ENCODE assay signal across 20 cellular contexts in the genomic region with DNA sequence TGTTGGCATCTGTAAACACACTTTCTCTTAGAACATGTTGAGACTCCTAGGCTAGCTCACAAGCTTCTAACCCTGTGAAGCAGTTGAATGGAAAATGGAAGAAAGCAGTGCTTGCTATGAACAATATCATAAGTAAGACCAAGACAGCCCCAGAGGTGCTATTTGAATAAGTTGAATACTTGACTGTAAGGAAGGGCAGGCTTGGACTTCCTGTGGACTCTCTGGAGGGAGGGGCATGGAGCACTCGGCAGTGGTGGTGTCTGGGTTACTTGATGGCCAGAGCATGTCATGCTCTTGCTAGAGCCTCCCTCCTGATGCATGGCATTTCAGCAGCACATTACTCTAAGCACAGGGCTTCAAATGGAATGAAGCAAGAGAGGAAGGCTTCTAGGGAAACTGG.
DNase-seq lines count a peak whose midpoint lies in the region; ATAC-seq and TF ChIP-seq lines count a peak whose summit lies in the region.
"Had no signal": no experiment of that assay in that cellular context is flagged by ENCODE, and none has a peak within 500 bp of the region (broad histone marks: within the 10 kb centered on the region; RNA-seq: fewer than 3 reads in every experiment).

No MANE protein-coding gene starts in this region.

- H3K9me3 Mint-ChIP-seq in activated CD4-positive, alpha-beta T cell treated with anti-CD3 and anti-CD28 coated beads for 36 hours (ENCODE audit: low read depth), result peaks cover 5% of the 10 kb centered on the region

- intact Hi-C loops in activated CD4-positive, alpha-beta T cell treated with anti-CD3 and anti-CD28 coated beads for 36 hours (cut with DNase I, micrococcal nuclease), result loop anchor here in 1 of 2 experiments (5.0 kb wide), 1 partner anchor 69 kb away; no protein-coding TSS in a partner anchor

- H3K4me3 Mint-ChIP-seq in activated CD4-positive, alpha-beta T cell treated with anti-CD3 and anti-CD28 coated beads for 36 hours, result peak overlapping the region; percentile 22
- no peak overlapping the region for H3K4me3 Mint-ChIP-seq in T-helper 17 cell

- H3K27me3 Mint-ChIP-seq in activated CD4-positive, alpha-beta T cell treated with anti-CD3 and anti-CD28 coated beads for 36 hours, result no peaks in the 10 kb centered on the region
- no peaks in the 10 kb centered on the region for H3K27me3 Mint-ChIP-seq in T-helper 17 cell

- H3K27me3 ChIP-seq in rectal smooth muscle tissue (ENCODE audit: control insufficient read depth, insufficient read depth, low read length) (no peaks in the 10 kb centered on the region), MG63 (no peaks in the 10 kb centered on the region)
- H3K27me3 ChIP-seq: BLaER1 treated with 17β-estradiol and CSF1 and Interleukin-3, amounts not matched to agents 10 nM and 100 nM; breast epithelium; hepatocyte; pancreas; upper lobe of right lung had no signal

- peaks cover 64% of the 10 kb centered on the region for H3K4me1 Mint-ChIP-seq in activated CD4-positive, alpha-beta T cell treated with anti-CD3 and anti-CD28 coated beads for 36 hours
- H3K4me1 Mint-ChIP-seq in T-helper 17 cell, result peaks cover 38% of the 10 kb centered on the region

- H3K36me3 Mint-ChIP-seq in activated CD4-positive, alpha-beta T cell treated with anti-CD3 and anti-CD28 coated beads for 36 hours (ENCODE audit: low read depth), result peaks cover 62% of the 10 kb centered on the region
- H3K36me3 Mint-ChIP-seq in T-helper 17 cell (ENCODE audit: low read depth), result peaks cover 7% of the 10 kb centered on the region

- H3K9me3 ChIP-seq in T-helper 17 cell (ENCODE audit: control insufficient read depth, low read length, poor library complexity, severe bottlenecking) (no peaks in the 10 kb centered on the region), MG63 (peaks cover 5% of the 10 kb centered on the region; the same call in 1 of the 2 replicates)
- H3K9me3 ChIP-seq: breast epithelium, pancreas, upper lobe of right lung had no signal

- H3K27ac Mint-ChIP-seq in activated CD4-positive, alpha-beta T cell treated with anti-CD3 and anti-CD28 coated beads for 36 hours, result peak overlapping the region; percentile 94
- peak overlapping the region; percentile 49 for H3K27ac Mint-ChIP-seq in T-helper 17 cell

- peaks cover 39% of the 10 kb centered on the region for H3K4me1 ChIP-seq in rectal smooth muscle tissue (ENCODE audit: control insufficient read depth, insufficient read depth, low read length)

- TF ChIP-seq CTCF in coronary artery (IDR thresholded peaks at IDR 0.05), result no peak

- no peak overlapping the region for H3K9ac ChIP-seq in rectal smooth muscle tissue (ENCODE audit: low read length)
- H3K9ac ChIP-seq: BLaER1 treated with 17β-estradiol and CSF1 and Interleukin-3, amounts not matched to agents 10 nM and 100 nM had no signal

- peak; percentile 34 for DNase-seq in activated CD4-positive, alpha-beta T cell treated with anti-CD3 and anti-CD28 coated beads for 36 hours
- no peak for DNase-seq in activated CD4-positive, alpha-beta T cell treated with anti-CD3 and anti-CD28 coated beads for 1 hour
- no peak for DNase-seq in T-helper 17 cell
- DNase-seq in coronary artery (ENCODE audit: low spot score), result no peak
- no peak for DNase-seq in amygdala (lab: John Stamatoyannopoulos, UW)
- DNase-seq in MG63, result no peak
- DNase-seq: DMS79 treated with DMSO at 0.1 percent for 48 hours; effector CD8-positive, alpha-beta T cell; kidney; NCI-H187 treated with DMSO at 0.1 percent for 48 hours; NCI-H510A treated with DMSO at 0.1 percent for 48 hours; pancreas; SHP77 treated with DMSO at 0.1 percent for 48 hours; stimulated activated CD4-positive, alpha-beta T cell treated with anti-CD3 and anti-CD28 coated beads, Interleukin-4, amount 100 ng/mL, for 1 hour; upper lobe of right lung had no signal

- H3K4me3 ChIP-seq in coronary artery, result no peak overlapping the region
- no peak overlapping the region for H3K4me3 ChIP-seq in rectal smooth muscle tissue (ENCODE audit: low read length)
- H3K4me3 ChIP-seq in MG63, result no peak overlapping the region
- H3K4me3 ChIP-seq: BLaER1 treated with 17β-estradiol and CSF1 and Interleukin-3, amounts not matched to agents 10 nM and 100 nM; breast epithelium; hepatocyte; pancreas; upper lobe of right lung had no signal

- peak; percentile 17 for ATAC-seq in activated CD4-positive, alpha-beta T cell treated with anti-CD3 and anti-CD28 coated beads for 36 hours
- ATAC-seq in T-helper 17 cell (no peak), HG02588 (IDR thresholded peaks at IDR 0.05; ENCODE audit: unreplicated experiment) (no peak)
- ATAC-seq: pancreas, upper lobe of right lung had no signal

- POLR2A ChIA-PET in activated CD4-positive, alpha-beta T cell treated with anti-CD3 and anti-CD28 coated beads for 36 hours (lab: Charles Lee), result no interaction called here

- CTCF ChIA-PET in activated CD4-positive, alpha-beta T cell treated with anti-CD3 and anti-CD28 coated beads for 36 hours (lab: Charles Lee), result interaction anchor here (0.6 to 2.6 kb wide), 9 partner anchors 9 to 209 kb away, joined by 3 to 10 read pairs (median 4); no protein-coding TSS in a partner anchor

- H3K27ac ChIP-seq in coronary artery (peak overlapping the region; percentile 63 to 89), rectal smooth muscle tissue (ENCODE audit: low read depth, low read length) (peak overlapping the region; percentile 28)
- H3K27ac ChIP-seq: breast epithelium, hepatocyte, pancreas, upper lobe of right lung had no signal

- no peaks in the 10 kb centered on the region for H3K36me3 ChIP-seq in rectal smooth muscle tissue (ENCODE audit: control insufficient read depth, insufficient read depth, low read length)
- peaks cover 77% of the 10 kb centered on the region for H3K36me3 ChIP-seq in MG63
- H3K36me3 ChIP-seq: breast epithelium, pancreas, upper lobe of right lung had no signal
